15 cellular contexts compared by ENCODE assay signal in the genomic region with DNA sequence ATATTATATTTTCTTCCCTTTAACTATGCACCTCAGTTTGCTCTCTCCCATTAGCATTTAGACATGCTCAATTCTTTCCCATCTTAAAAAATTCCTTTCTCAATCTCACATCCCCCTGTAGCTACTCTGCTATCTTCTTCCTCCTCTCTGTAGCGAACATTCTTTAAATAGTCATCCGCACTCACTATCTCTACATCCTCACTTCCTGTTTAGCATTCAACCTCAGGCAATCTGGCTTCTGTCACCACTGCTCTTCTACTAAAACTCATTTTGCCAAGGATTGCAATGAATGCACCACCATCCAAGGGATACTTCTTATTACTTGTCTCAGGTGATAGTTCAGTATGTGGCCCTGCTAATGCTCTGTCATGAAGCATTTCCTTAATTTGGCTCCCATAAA. TPM values are rescaled to one million over a fixed set of nuclear protein-coding genes. Genes with fewer than 3 reads are reported as not detected.
DNase-seq lines count a peak whose midpoint lies in the region; ATAC-seq and TF ChIP-seq lines count a peak whose summit lies in the region.
"Had no signal": no experiment of that assay in that cellular context is flagged by ENCODE, and none has a peak within 500 bp of the region (broad histone marks: within the 10 kb centered on the region; RNA-seq: fewer than 3 reads in every experiment).

No MANE protein-coding gene starts in this region.

- H3K9me3 ChIP-seq in cardiac muscle cell (ENCODE audit: low read depth) (no peaks in the 10 kb centered on the region), upper lobe of right lung (no peaks in the 10 kb centered on the region)
- H3K9me3 ChIP-seq: upper lobe of left lung had no signal

- ATAC-seq in upper lobe of right lung: peak; percentile 23

- H3K4me3 ChIP-seq in cardiac muscle cell: no peak overlapping the region
- no peak overlapping the region for H3K4me3 ChIP-seq in Jurkat, Clone E6-1 (ENCODE audit: low read length)
- H3K4me3 ChIP-seq in upper lobe of right lung: no peak overlapping the region
- H3K4me3 ChIP-seq: upper lobe of left lung had no signal

- TF ChIP-seq CTCF in cardiac muscle cell (IDR thresholded peaks at IDR 0.05; ENCODE audit: low read depth, low read length) (no peak), upper lobe of right lung (IDR thresholded peaks at IDR 0.05) (no peak)

- H3K27ac ChIP-seq in cardiac muscle cell (no peak overlapping the region), upper lobe of right lung (no peak overlapping the region)
- H3K27ac ChIP-seq: upper lobe of left lung had no signal

- H3K36me3 ChIP-seq in cardiac muscle cell: no peaks in the 10 kb centered on the region
- H3K36me3 ChIP-seq in upper lobe of right lung: no peaks in the 10 kb centered on the region
- H3K36me3 ChIP-seq: upper lobe of left lung had no signal

- H3K4me1 ChIP-seq in cardiac muscle cell (ENCODE audit: low read depth) (no peaks in the 10 kb centered on the region), upper lobe of right lung (no peaks in the 10 kb centered on the region)
- H3K4me1 ChIP-seq: upper lobe of left lung had no signal

- H3K27me3 ChIP-seq in cardiac muscle cell (peaks cover 8% of the 10 kb centered on the region), upper lobe of right lung (no peaks in the 10 kb centered on the region)
- H3K27me3 ChIP-seq: upper lobe of left lung had no signal

- DNase-seq in cardiac muscle cell (ENCODE audit: low read depth in 1 of 2, low spot score in 1 of 2) (peak; percentile 39 to 70), cardiac septum (ENCODE audit: low spot score) (no peak), SKM-1 treated with dmso at 0.1 percent for 144 hours (lab: John Stamatoyannopoulos, UW; ENCODE audit: unreplicated experiment) (peak; percentile 79), upper lobe of right lung (no peak), GOT3 (lab: John Stamatoyannopoulos, UW) (no peak), DMS153 treated with DMSO at 0.1 percent for 48 hours (lab: John Stamatoyannopoulos, UW; ENCODE audit: unreplicated experiment) (no peak), NCI-H187 treated with DMSO at 0.1 percent for 48 hours (lab: John Stamatoyannopoulos, UW) (no peak)
- DNase-seq in Jurkat, Clone E6-1 (ENCODE audit: low read depth, low spot score): peak; percentile 12
- DNase-seq: 8988T; activated CD4-positive, alpha-beta memory T cell treated with anti-CD3 and anti-CD28 coated beads, Interleukin-2, amount 10 ng/mL, durations not matched to agents 7 days and 5 days; effector memory CD4-positive, alpha-beta T cell; HFFc6; KG1; NCI-H2107; upper lobe of left lung had no signal

- intact Hi-C loops in cardiac septum (cut with DNase I) (no loop called here), upper lobe of right lung (cut with DNase I) (no loop called here)

RNA-seq across cellular contexts. Expression of gene TET2, which starts 10.9 kb away (rescaled TPM):
- total RNA-seq in cardiac muscle cell: 19.2 and 23.3 TPM in 2 replicates
- 10.5 and 14.4 TPM in 2 replicates for polyA plus RNA-seq in cardiac muscle cell
- total RNA-seq in cardiac septum: 19.5 TPM
- 4.5 TPM for polyA plus RNA-seq in Jurkat, Clone E6-1 (2012; ENCODE audit: insufficient read depth, insufficient read length)
- total RNA-seq in upper lobe of right lung: 30.0 TPM

Comparison
In these comparisons a context has a peak if more than half of its experiments do, and no peak if none do; other contexts are left out.
1. DNase-seq: peak in cardiac muscle cell (2 of 2), Jurkat, Clone E6-1 (single experiment) and SKM-1 treated with dmso at 0.1 percent for 144 hours (single experiment); none in cardiac septum (single experiment), upper lobe of right lung (single experiment), GOT3 (single experiment), DMS153 treated with DMSO at 0.1 percent for 48 hours (single experiment) and NCI-H187 treated with DMSO at 0.1 percent for 48 hours (single experiment).